In the genomic region with DNA sequence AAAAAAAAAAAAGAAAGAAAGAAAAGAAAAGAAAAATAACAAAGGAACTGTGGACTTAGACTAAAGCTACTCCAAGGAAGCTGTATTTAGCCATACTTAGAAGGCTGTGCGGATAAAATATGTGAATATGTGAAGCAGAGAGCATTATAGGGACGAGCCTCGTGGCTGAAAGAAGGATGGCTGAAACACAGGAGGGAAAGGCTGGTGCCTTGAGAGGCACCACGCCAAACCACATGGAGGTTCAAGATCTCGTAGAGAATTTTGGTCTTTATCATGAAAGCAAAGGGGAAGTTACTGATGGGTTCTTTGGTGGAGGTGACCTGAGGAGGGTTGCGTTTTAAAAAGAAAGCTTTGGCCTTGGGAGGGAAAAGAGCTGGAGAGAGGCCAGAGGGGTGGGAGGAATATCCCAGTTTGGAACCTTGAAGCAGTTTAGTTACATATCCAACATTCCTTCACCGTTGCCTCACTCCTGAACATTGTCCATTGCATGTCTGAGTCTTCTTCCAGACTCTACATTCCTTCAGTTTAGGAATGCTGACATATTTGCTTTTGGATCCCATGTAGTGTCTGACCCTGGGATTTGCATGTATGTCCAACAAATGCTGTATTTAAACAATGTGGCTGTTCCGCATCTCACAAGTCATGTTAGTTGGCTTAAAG, we compare ENCODE assay signal across 1 cellular context.
TF ChIP-seq lines count a peak whose summit lies in the region.

No MANE protein-coding gene starts in this region.

TF ChIP-seq in WTC11, 78 proteins besides CTCF, POLR2A, EP300 and RAD21 (continued from another document):
- TF ChIP-seq, protein P1, sequence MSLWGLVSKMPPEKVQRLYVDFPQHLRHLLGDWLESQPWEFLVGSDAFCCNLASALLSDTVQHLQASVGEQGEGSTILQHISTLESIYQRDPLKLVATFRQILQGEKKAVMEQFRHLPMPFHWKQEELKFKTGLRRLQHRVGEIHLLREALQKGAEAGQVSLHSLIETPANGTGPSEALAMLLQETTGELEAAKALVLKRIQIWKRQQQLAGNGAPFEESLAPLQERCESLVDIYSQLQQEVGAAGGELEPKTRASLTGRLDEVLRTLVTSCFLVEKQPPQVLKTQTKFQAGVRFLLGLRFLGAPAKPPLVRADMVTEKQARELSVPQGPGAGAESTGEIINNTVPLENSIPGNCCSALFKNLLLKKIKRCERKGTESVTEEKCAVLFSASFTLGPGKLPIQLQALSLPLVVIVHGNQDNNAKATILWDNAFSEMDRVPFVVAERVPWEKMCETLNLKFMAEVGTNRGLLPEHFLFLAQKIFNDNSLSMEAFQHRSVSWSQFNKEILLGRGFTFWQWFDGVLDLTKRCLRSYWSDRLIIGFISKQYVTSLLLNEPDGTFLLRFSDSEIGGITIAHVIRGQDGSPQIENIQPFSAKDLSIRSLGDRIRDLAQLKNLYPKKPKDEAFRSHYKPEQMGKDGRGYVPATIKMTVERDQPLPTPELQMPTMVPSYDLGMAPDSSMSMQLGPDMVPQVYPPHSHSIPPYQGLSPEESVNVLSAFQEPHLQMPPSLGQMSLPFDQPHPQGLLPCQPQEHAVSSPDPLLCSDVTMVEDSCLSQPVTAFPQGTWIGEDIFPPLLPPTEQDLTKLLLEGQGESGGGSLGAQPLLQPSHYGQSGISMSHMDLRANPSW (CRISPR knock-in tag; conservative IDR thresholded peaks at IDR 0.05; ENCODE audit: low read depth): no peak
